8 cellular contexts compared by ENCODE assay signal in the genomic region with DNA sequence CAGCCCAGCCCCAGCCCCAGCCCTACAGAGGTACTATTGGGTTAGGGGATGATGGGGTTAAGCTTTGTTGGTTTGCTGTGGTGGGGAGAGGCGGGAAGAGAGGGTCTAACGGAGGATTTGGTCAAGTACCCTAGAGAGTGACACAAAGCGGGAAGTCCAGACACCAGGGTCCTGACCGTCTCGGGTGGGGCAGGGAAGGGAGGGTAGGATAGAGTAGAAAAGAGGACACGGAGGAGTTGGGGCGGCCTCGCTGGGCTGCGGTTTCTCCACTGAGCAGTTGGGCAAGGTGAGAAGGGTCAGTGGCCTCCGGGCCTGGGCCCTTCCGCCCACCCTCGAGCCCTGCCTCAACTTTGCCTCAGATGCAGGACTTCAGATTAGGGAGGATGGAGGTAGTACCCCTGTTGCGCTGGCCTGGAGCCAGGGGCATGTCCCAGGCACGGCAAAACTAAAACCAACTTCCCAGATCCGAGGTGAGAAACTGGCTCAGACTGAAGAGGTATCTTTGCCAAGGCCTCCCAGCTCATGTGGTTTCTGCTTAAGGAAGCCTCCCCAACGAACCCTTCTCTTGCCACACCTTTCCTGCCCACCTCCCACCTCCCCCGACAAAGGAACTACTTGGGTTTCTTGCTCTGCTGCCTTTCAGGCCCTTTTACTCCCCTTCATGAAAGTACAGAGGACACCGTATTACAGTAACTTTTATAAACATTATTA.
DNase-seq lines count a peak whose midpoint lies in the region; ATAC-seq and TF ChIP-seq lines count a peak whose summit lies in the region.

No MANE protein-coding gene starts in this region.

- H3K27me3 Mint-ChIP-seq in stimulated activated naive CD8-positive, alpha-beta T cell treated with anti-CD3 and anti-CD28 coated beads, Interleukin-15, amount 100 ng/mL, for 72 hours = no peaks in the 10 kb centered on the region

- ATAC-seq in stimulated activated naive CD8-positive, alpha-beta T cell treated with anti-CD3 and anti-CD28 coated beads, Interleukin-15, amount 100 ng/mL, for 72 hours = no peak
- no peak for ATAC-seq in GM18867 (IDR thresholded peaks at IDR 0.05; ENCODE audit: unreplicated experiment)
- ATAC-seq in GM21576 (IDR thresholded peaks at IDR 0.05; ENCODE audit: unreplicated experiment) = no peak

- no peak for TF ChIP-seq CTCF in astrocyte of the spinal cord (IDR thresholded peaks at IDR 0.05; ENCODE audit: low read depth, low read length)

- peak overlapping the region; percentile 95 to 97 for H3K27ac Mint-ChIP-seq in stimulated activated naive CD8-positive, alpha-beta T cell treated with anti-CD3 and anti-CD28 coated beads, Interleukin-15, amount 100 ng/mL, for 72 hours

- peak overlapping the region; percentile 98 to 99 for H3K4me3 Mint-ChIP-seq in stimulated activated naive CD8-positive, alpha-beta T cell treated with anti-CD3 and anti-CD28 coated beads, Interleukin-15, amount 100 ng/mL, for 72 hours

- no peaks in the 10 kb centered on the region for H3K9me3 Mint-ChIP-seq in stimulated activated naive CD8-positive, alpha-beta T cell treated with anti-CD3 and anti-CD28 coated beads, Interleukin-15, amount 100 ng/mL, for 72 hours

- H3K4me1 Mint-ChIP-seq in stimulated activated naive CD8-positive, alpha-beta T cell treated with anti-CD3 and anti-CD28 coated beads, Interleukin-15, amount 100 ng/mL, for 72 hours = peaks cover 70% of the 10 kb centered on the region

- in situ Hi-C loops in astrocyte of the spinal cord (cut with HindIII; ENCODE audit: low sequenced_read_pairs) = no loop called here

- H3K4me3 ChIP-seq in astrocyte of the spinal cord (ENCODE audit: low read depth, low read length) = peak overlapping the region; percentile 96

- peak; percentile 26 for DNase-seq in EH (ENCODE audit: low read depth)
- DNase-seq in LoVo (ENCODE audit: low spot score) = peak; percentile 31
- DNase-seq in astrocyte of the spinal cord (ENCODE audit: low read depth, low spot score) = no peak
- DNase-seq in kidney tubule cell (ENCODE audit: low spot score) = peak; percentile 20
- no peak for DNase-seq in stimulated activated naive CD8-positive, alpha-beta T cell treated with anti-CD3 and anti-CD28 coated beads, Interleukin-15, amount 100 ng/mL, for 72 hours
- no peak for DNase-seq in T-helper 9 cell

Comparison
In these comparisons a context has a peak if more than half of its experiments do, and no peak if none do; other contexts are left out.
1. DNase-seq: peak in EH (single experiment), LoVo (single experiment) and kidney tubule cell (single experiment); none in astrocyte of the spinal cord (single experiment), stimulated activated naive CD8-positive, alpha-beta T cell treated with anti-CD3 and anti-CD28 coated beads, Interleukin-15, amount 100 ng/mL, for 72 hours (0 of 2) and T-helper 9 cell (single experiment).